Comparison of ENCODE assay signal across 13 cellular contexts in genomic region chr22:49810363-49811013, GRCh38. TPM values are rescaled to one million over a fixed set of nuclear protein-coding genes. Genes with fewer than 3 reads are reported as not detected.
DNase-seq lines count a peak whose midpoint lies in the region; ATAC-seq and TF ChIP-seq lines count a peak whose summit lies in the region.
"Had no signal": no experiment of that assay in that cellular context is flagged by ENCODE, and none has a peak within 500 bp of the region (broad histone marks: within the 10 kb centered on the region; RNA-seq: fewer than 3 reads in every experiment).

No MANE protein-coding gene starts in this region.

- peak overlapping the region; percentile 75 for H3K27ac Mint-ChIP-seq in CD8-positive, alpha-beta T cell
- peak overlapping the region in 1 of 2 donors; percentile 3 for H3K27ac Mint-ChIP-seq in natural killer cell treated with Interleukin-12 subunit alpha and Interleukin-12 subunit beta and Interleukin-15 and Interleukin-18, amount 100 ng/mL, for 72 hours

- peaks cover 77% of the 10 kb centered on the region for H3K4me1 Mint-ChIP-seq in CD8-positive, alpha-beta T cell (ENCODE audit: low read depth)
- H3K4me1 Mint-ChIP-seq in natural killer cell treated with Interleukin-12 subunit alpha and Interleukin-12 subunit beta and Interleukin-15 and Interleukin-18, amount 100 ng/mL, for 72 hours (ENCODE audit: low read depth in 2 of 2), result peaks cover 50 to 53% of the 10 kb centered on the region in 2 donors

- POLR2A ChIA-PET in CD8-positive, alpha-beta T cell (lab: Charles Lee), result interaction anchor here (0.5 kb wide), 1 partner anchor 321 kb away, joined by 3 read pairs; no protein-coding TSS in a partner anchor

- no peaks in the 10 kb centered on the region; the same call in 1 of the 2 replicates for H3F3A ChIP-seq in Loucy (ENCODE audit: low read depth)

- H3K4me2 ChIP-seq in Loucy (ENCODE audit: low read depth, low read length, poor library complexity, severe bottlenecking), result peak overlapping the region; percentile 39

- no peak overlapping the region for H2AFZ ChIP-seq in Loucy (ENCODE audit: low read length)

- no peaks in the 10 kb centered on the region for H3K9me3 ChIP-seq in CD8-positive, alpha-beta T cell (ENCODE audit: low read length)
- H3K9me3 ChIP-seq in Loucy (ENCODE audit: insufficient read depth, low read depth, low read length), result no peaks in the 10 kb centered on the region
- H3K9me3 ChIP-seq: heart left ventricle, right lobe of liver had no signal

- peaks cover 31% of the 10 kb centered on the region for H3K36me3 Mint-ChIP-seq in CD8-positive, alpha-beta T cell
- no peaks in the 10 kb centered on the region for H3K36me3 Mint-ChIP-seq in natural killer cell treated with Interleukin-12 subunit alpha and Interleukin-12 subunit beta and Interleukin-15 and Interleukin-18, amount 100 ng/mL, for 72 hours

- peaks cover 100% of the 10 kb centered on the region for H3K79me2 ChIP-seq in Loucy (ENCODE audit: insufficient read depth, low read length)

- no peak for ATAC-seq in CD8-positive, alpha-beta T cell
- no peak for ATAC-seq in natural killer cell treated with Interleukin-12 subunit alpha and Interleukin-12 subunit beta and Interleukin-15 and Interleukin-18, amount 100 ng/mL, for 72 hours
- ATAC-seq in Right ventricle myocardium superior (ENCODE audit: poor library complexity), result no peak

- H3K27ac ChIP-seq in CD8-positive, alpha-beta T cell (ENCODE audit: low read depth, low read length), result no peak overlapping the region
- H3K27ac ChIP-seq: heart left ventricle, WERI-Rb-1 had no signal

- H3K4me3 Mint-ChIP-seq in CD8-positive, alpha-beta T cell, result peak overlapping the region; percentile 55
- H3K4me3 Mint-ChIP-seq in natural killer cell treated with Interleukin-12 subunit alpha and Interleukin-12 subunit beta and Interleukin-15 and Interleukin-18, amount 100 ng/mL, for 72 hours, result peak overlapping the region; percentile 16

- no peak overlapping the region for H3K4me3 ChIP-seq in CD8-positive, alpha-beta T cell (ENCODE audit: low read depth, low read length)
- H3K4me3 ChIP-seq in Loucy (ENCODE audit: low read length, poor library complexity, severe bottlenecking) (no peak overlapping the region), cardiac fibroblast (replicated peaks in 1 of 2; ENCODE audit: low read depth in 2 of 2, low read length in 2 of 2) (no peak overlapping the region)
- H3K4me3 ChIP-seq: heart left ventricle, right lobe of liver had no signal

- H3K4me1 ChIP-seq in CD8-positive, alpha-beta T cell (ENCODE audit: insufficient read depth, low read length), result peaks cover 67% of the 10 kb centered on the region
- H3K4me1 ChIP-seq in Loucy (ENCODE audit: insufficient read depth, low read length, poor library complexity, severe bottlenecking), result peaks cover 40% of the 10 kb centered on the region

- no peaks in the 10 kb centered on the region for H3K9me2 ChIP-seq in Loucy (replicated peaks; ENCODE audit: low read depth, low read length)

- H4K20me1 ChIP-seq in Loucy (ENCODE audit: insufficient read depth, low read length, poor library complexity, severe bottlenecking), result peaks cover 95% of the 10 kb centered on the region

- CTCF ChIA-PET in CD8-positive, alpha-beta T cell (lab: Charles Lee), result no interaction called here

- TF ChIP-seq CTCF in CD8-positive, alpha-beta T cell (IDR thresholded peaks at IDR 0.05), result no peak
- no peak for TF ChIP-seq CTCF in Loucy (conservative IDR thresholded peaks at IDR 0.05; ENCODE audit: low read length)
- TF ChIP-seq CTCF in cardiac fibroblast (IDR thresholded peaks at IDR 0.05; ENCODE audit: low read depth, low read length), result no peak

- no peaks in the 10 kb centered on the region for H3K27me3 Mint-ChIP-seq in CD8-positive, alpha-beta T cell (ENCODE audit: low read depth)
- no peaks in the 10 kb centered on the region for H3K27me3 Mint-ChIP-seq in natural killer cell treated with Interleukin-12 subunit alpha and Interleukin-12 subunit beta and Interleukin-15 and Interleukin-18, amount 100 ng/mL, for 72 hours

- H3K9me3 Mint-ChIP-seq in CD8-positive, alpha-beta T cell, result no peaks in the 10 kb centered on the region
- no peaks in the 10 kb centered on the region for H3K9me3 Mint-ChIP-seq in natural killer cell treated with Interleukin-12 subunit alpha and Interleukin-12 subunit beta and Interleukin-15 and Interleukin-18, amount 100 ng/mL, for 72 hours

- no peaks in the 10 kb centered on the region for H3K27me3 ChIP-seq in CD8-positive, alpha-beta T cell (ENCODE audit: insufficient read depth, low read length)
- H3K27me3 ChIP-seq in Loucy (ENCODE audit: insufficient read depth, low read length, poor library complexity, severe bottlenecking), result no peaks in the 10 kb centered on the region
- H3K27me3 ChIP-seq: heart left ventricle, right lobe of liver had no signal

- H3K9ac ChIP-seq in Loucy (ENCODE audit: low read depth, low read length, poor library complexity, severe bottlenecking), result no peak overlapping the region

- no peaks in the 10 kb centered on the region for H3K36me3 ChIP-seq in CD8-positive, alpha-beta T cell (ENCODE audit: insufficient read depth, low read length)
- H3K36me3 ChIP-seq in Loucy (ENCODE audit: insufficient read depth, low read length), result peaks cover 57% of the 10 kb centered on the region; the same call in 1 of the 2 replicates

- DNase-seq in CD8-positive, alpha-beta T cell, result no peak
- DNase-seq in cardiac fibroblast (ENCODE audit: low read depth in 2 of 2) (peak; percentile 41 to 48), NCI-H128 (lab: John Stamatoyannopoulos, UW; ENCODE audit: unreplicated experiment) (no peak), Right ventricle myocardium superior (no peak), HuH-7.5 (ENCODE audit: low spot score) (no peak)
- no peak for DNase-seq in natural killer cell treated with Interleukin-12 subunit alpha and Interleukin-12 subunit beta and Interleukin-15 and Interleukin-18, amount 100 ng/mL, for 72 hours (ENCODE audit: low spot score)
- DNase-seq: NCI-H1436, NCI-H526, substantia nigra, WERI-Rb-1 had no signal

- intact Hi-C loops in CD8-positive, alpha-beta T cell (cut with DNase I, micrococcal nuclease), result no loop called here
- intact Hi-C loops in Right ventricle myocardium superior (cut with DNase I), result no loop called here

RNA-seq across cellular contexts. Expression of gene BRD1, which starts 17.2 kb away (rescaled TPM):
- 100 to 1,000 TPM; 159 to 167 TPM for total RNA-seq in CD8-positive, alpha-beta T cell
- total RNA-seq in natural killer cell treated with Interleukin-12 subunit alpha and Interleukin-12 subunit beta and Interleukin-15 and Interleukin-18, amount 100 ng/mL, for 72 hours, result 10 to 100 TPM; 31.2 to 59.5 TPM
- total RNA-seq in Right ventricle myocardium superior, result 15.9 TPM

RNA-seq across cellular contexts. Expression of gene ZBED4, which starts 43.2 kb away (rescaled TPM):
- total RNA-seq in CD8-positive, alpha-beta T cell, result 10 to 100 TPM; 16.2 to 16.6 TPM
- 10 to 100 TPM; 18.3 to 30.7 TPM for total RNA-seq in natural killer cell treated with Interleukin-12 subunit alpha and Interleukin-12 subunit beta and Interleukin-15 and Interleukin-18, amount 100 ng/mL, for 72 hours
- 3.8 TPM for total RNA-seq in Right ventricle myocardium superior

Comparison
In these comparisons a context has a peak if more than half of its experiments do, and no peak if none do; other contexts are left out.
1. DNase-seq: peak in cardiac fibroblast (2 of 2); none in CD8-positive, alpha-beta T cell (0 of 7), natural killer cell treated with Interleukin-12 subunit alpha and Interleukin-12 subunit beta and Interleukin-15 and Interleukin-18, amount 100 ng/mL, for 72 hours (single experiment), NCI-H128 (single experiment), Right ventricle myocardium superior (single experiment) and HuH-7.5 (single experiment).